In the genomic region with DNA sequence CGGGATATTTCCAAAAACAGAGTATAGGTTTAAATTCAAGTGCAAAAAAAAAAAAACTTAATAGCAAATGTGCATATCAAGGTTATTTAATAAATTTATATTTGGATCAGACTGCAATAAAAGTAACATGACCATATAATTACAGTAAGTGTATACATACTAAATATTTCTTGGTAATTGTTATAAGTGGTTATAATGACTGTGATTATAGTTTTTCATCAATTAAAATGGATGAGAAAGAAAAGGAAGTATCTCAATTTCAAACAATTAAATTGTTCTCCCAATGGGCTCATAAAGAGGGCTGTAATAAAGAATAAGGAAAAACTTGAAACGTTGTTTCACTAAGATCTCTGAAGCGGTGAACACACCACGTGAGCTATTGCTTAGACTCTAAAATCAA, we compare ENCODE assay signal across 12 cellular contexts.
A peak's percentile ranks its signal among the peaks of the same experiment; 100 is the strongest.
DNase-seq lines count a peak whose midpoint lies in the region; ATAC-seq, FAIRE-seq and TF ChIP-seq lines count a peak whose summit lies in the region.
"Had no signal": no experiment of that assay in that cellular context is flagged by ENCODE, and none has a peak within 500 bp of the region (broad histone marks: within the 10 kb centered on the region; RNA-seq: fewer than 3 reads in every experiment).

No MANE protein-coding gene starts in this region.

- FAIRE-seq in endometrium (lab: Jason Lieb, UNC) = peak; percentile 54

- DNase-seq in NCI-H748 (lab: John Stamatoyannopoulos, UW; ENCODE audit: unreplicated experiment) (peak; percentile 6), NCI-H748 treated with DMSO at 0.1 percent for 48 hours (lab: John Stamatoyannopoulos, UW) (no peak), COR-L47 (lab: John Stamatoyannopoulos, UW) (peak; percentile 11), NCI-H1436 treated with DMSO at 0.1 percent for 48 hours (lab: John Stamatoyannopoulos, UW) (peak; percentile 49), CD14-positive monocyte (ENCODE audit: low spot score) (no peak), NCI-H82 (lab: John Stamatoyannopoulos, UW) (no peak)
- DNase-seq: CD8-positive, alpha-beta memory T cell; DMS53; GF-D8; HCEC 1CT had no signal

- H3K27ac Mint-ChIP-seq in CD14-positive monocyte = no peak overlapping the region
- H3K27ac Mint-ChIP-seq: CD8-positive, alpha-beta memory T cell had no signal

- no peaks in the 10 kb centered on the region for H3K9me3 Mint-ChIP-seq in CD14-positive monocyte

- no peak for ATAC-seq in GM21390 (IDR thresholded peaks at IDR 0.05; ENCODE audit: unreplicated experiment)

- H3K27me3 Mint-ChIP-seq in CD14-positive monocyte (ENCODE audit: low read depth in 3 of 3) = no peaks in the 10 kb centered on the region

- no peaks in the 10 kb centered on the region for H3K36me3 Mint-ChIP-seq in CD14-positive monocyte
- H3K36me3 Mint-ChIP-seq: CD8-positive, alpha-beta memory T cell had no signal

- H3K4me3 Mint-ChIP-seq in CD14-positive monocyte = no peak overlapping the region
- H3K4me3 Mint-ChIP-seq: CD8-positive, alpha-beta memory T cell had no signal

- no peaks in the 10 kb centered on the region for H3K4me1 Mint-ChIP-seq in CD14-positive monocyte
- H3K4me1 Mint-ChIP-seq: CD8-positive, alpha-beta memory T cell had no signal

- TF ChIP-seq CTCF in CD14-positive monocyte (IDR thresholded peaks at IDR 0.05) = no peak

- intact Hi-C loops in CD14-positive monocyte (cut with micrococcal nuclease) = no loop called here

Comparison
In these comparisons a context has a peak if more than half of its experiments do, and no peak if none do; other contexts are left out.
1. DNase-seq: peak in NCI-H748 (single experiment), COR-L47 (single experiment) and NCI-H1436 treated with DMSO at 0.1 percent for 48 hours (single experiment); none in NCI-H748 treated with DMSO at 0.1 percent for 48 hours (single experiment), CD14-positive monocyte (single experiment) and NCI-H82 (single experiment).